In genomic region chr4:82715731-82716617, GRCh38 we compare ENCODE assay signal across 10 cellular contexts.
DNase-seq lines count a peak whose midpoint lies in the region; TF ChIP-seq lines count a peak whose summit lies in the region.
"Had no signal": no experiment of that assay in that cellular context is flagged by ENCODE, and none has a peak within 500 bp of the region (broad histone marks: within the 10 kb centered on the region; RNA-seq: fewer than 3 reads in every experiment).

No MANE protein-coding gene starts in this region.

- TF ChIP-seq CTCF in AG09309 (IDR thresholded peaks at IDR 0.05; ENCODE audit: control insufficient read depth, insufficient read depth, low read depth, low read length, missing control alignments) (no peak), endothelial cell (IDR thresholded peaks at IDR 0.05; ENCODE audit: unreplicated experiment) (no peak), BE2C (IDR thresholded peaks at IDR 0.05; ENCODE audit: low read depth, low read length) (no peak)

- H3K4me1 Mint-ChIP-seq in endothelial cell (ENCODE audit: unreplicated experiment), result peaks cover 8% of the 10 kb centered on the region
- no peaks in the 10 kb centered on the region for H3K4me1 Mint-ChIP-seq in activated naive CD4-positive, alpha-beta T cell treated with anti-CD3 and anti-CD28 coated beads for 36 hours (ENCODE audit: low read depth)

- no peaks in the 10 kb centered on the region for H3K9me3 Mint-ChIP-seq in endothelial cell (ENCODE audit: unreplicated experiment)
- no peaks in the 10 kb centered on the region for H3K9me3 Mint-ChIP-seq in activated naive CD4-positive, alpha-beta T cell treated with anti-CD3 and anti-CD28 coated beads for 36 hours

- peaks cover 2% of the 10 kb centered on the region for H3K27me3 Mint-ChIP-seq in endothelial cell (ENCODE audit: unreplicated experiment)
- no peaks in the 10 kb centered on the region for H3K27me3 Mint-ChIP-seq in activated naive CD4-positive, alpha-beta T cell treated with anti-CD3 and anti-CD28 coated beads for 36 hours (ENCODE audit: low read depth)

- H3K9me3 ChIP-seq in BE2C, result no peaks in the 10 kb centered on the region
- H3K9me3 ChIP-seq: thoracic aorta had no signal

- intact Hi-C loops in activated naive CD4-positive, alpha-beta T cell treated with anti-CD3 and anti-CD28 coated beads for 36 hours (cut with micrococcal nuclease), result no loop called here

- no peaks in the 10 kb centered on the region for H3K4me1 ChIP-seq in BE2C

- CTCF ChIA-PET in activated naive CD4-positive, alpha-beta T cell treated with anti-CD3 and anti-CD28 coated beads for 36 hours (lab: Charles Lee), result interaction anchor here (1.6 kb wide), 1 partner anchor 23 kb away, joined by 6 read pairs; no protein-coding TSS in a partner anchor

- no peaks in the 10 kb centered on the region for H3K27me3 ChIP-seq in BE2C

- no peaks in the 10 kb centered on the region for H3K36me3 Mint-ChIP-seq in endothelial cell (ENCODE audit: low read depth, unreplicated experiment)
- H3K36me3 Mint-ChIP-seq in activated naive CD4-positive, alpha-beta T cell treated with anti-CD3 and anti-CD28 coated beads for 36 hours (ENCODE audit: low read depth), result no peaks in the 10 kb centered on the region

- no peak overlapping the region for H3K4me3 Mint-ChIP-seq in endothelial cell (ENCODE audit: unreplicated experiment)
- H3K4me3 Mint-ChIP-seq in activated naive CD4-positive, alpha-beta T cell treated with anti-CD3 and anti-CD28 coated beads for 36 hours, result no peak overlapping the region

- DNase-seq in AG09309 (ENCODE audit: low read depth) (peak; percentile 71), HuH-7 (ENCODE audit: low spot score) (peak; percentile 13), endothelial cell (ENCODE audit: low spot score) (no peak), mucosa of gallbladder (ENCODE audit: low spot score) (peak; percentile 19), BE2C (no peak), HuH-7.5 (ENCODE audit: low spot score) (no peak)
- DNase-seq in stimulated activated CD4-positive, alpha-beta T cell treated with anti-CD3 and anti-CD28 coated beads, Interleukin-4, amount 100 ng/mL, for 1 hour, result no peak
- DNase-seq in activated naive CD4-positive, alpha-beta T cell treated with anti-CD3 and anti-CD28 coated beads for 36 hours, result no peak
- DNase-seq: NCI-H510A had no signal

- H3K36me3 ChIP-seq in BE2C, result no peaks in the 10 kb centered on the region
- H3K36me3 ChIP-seq: thoracic aorta had no signal

- H3K27ac Mint-ChIP-seq in endothelial cell (ENCODE audit: unreplicated experiment), result peak overlapping the region; percentile 25
- H3K27ac Mint-ChIP-seq in activated naive CD4-positive, alpha-beta T cell treated with anti-CD3 and anti-CD28 coated beads for 36 hours, result no peak overlapping the region

- H3K4me3 ChIP-seq in AG09309 (ENCODE audit: control insufficient read depth, low read depth, low read length), result no peak overlapping the region
- no peak overlapping the region for H3K4me3 ChIP-seq in BE2C (ENCODE audit: low read depth, low read length)
- H3K4me3 ChIP-seq: thoracic aorta had no signal

Comparison
In these comparisons a context has a peak if more than half of its experiments do, and no peak if none do; other contexts are left out.
1. DNase-seq: peak in AG09309 (single experiment), HuH-7 (single experiment) and mucosa of gallbladder (single experiment); none in endothelial cell (single experiment), stimulated activated CD4-positive, alpha-beta T cell treated with anti-CD3 and anti-CD28 coated beads, Interleukin-4, amount 100 ng/mL, for 1 hour (single experiment), activated naive CD4-positive, alpha-beta T cell treated with anti-CD3 and anti-CD28 coated beads for 36 hours (single experiment), BE2C (single experiment) and HuH-7.5 (single experiment).